ENCODE assay signal across 19 cellular contexts in the genomic region with DNA sequence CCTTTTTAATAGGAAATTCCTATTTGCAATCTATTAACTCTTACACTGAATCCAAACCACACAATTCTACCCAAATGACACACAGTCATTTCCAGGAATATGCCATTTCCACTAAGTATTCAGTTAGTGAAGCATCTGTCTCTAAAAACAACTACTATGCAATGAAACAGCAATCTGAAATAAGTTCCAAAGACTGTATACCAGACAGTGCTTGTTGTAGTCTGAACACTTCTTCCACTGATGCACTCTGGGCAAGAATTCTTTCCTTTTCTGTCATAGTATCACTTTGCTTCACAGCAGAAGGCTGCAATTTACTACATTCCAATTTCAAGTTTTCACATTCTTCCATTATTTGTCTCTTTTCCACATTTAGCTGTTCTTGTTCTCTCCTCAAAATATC. TPM values are rescaled to one million over a fixed set of nuclear protein-coding genes. Genes with fewer than 3 reads are reported as not detected.
DNase-seq lines count a peak whose midpoint lies in the region; ATAC-seq lines count a peak whose summit lies in the region.
"Had no signal": no experiment of that assay in that cellular context is flagged by ENCODE, and none has a peak within 500 bp of the region (broad histone marks: within the 10 kb centered on the region; RNA-seq: fewer than 3 reads in every experiment).

No MANE protein-coding gene starts in this region.

- H3K9ac ChIP-seq in GM23248: no peak overlapping the region
- H3K9ac ChIP-seq: KMS-11 had no signal

- H3K27me3 Mint-ChIP-seq in activated T-cell treated with anti-CD3 and anti-CD28 coated beads, Interleukin-2, amount 50 U/mL, for 24 hours: no peaks in the 10 kb centered on the region
- no peaks in the 10 kb centered on the region for H3K27me3 Mint-ChIP-seq in activated naive CD8-positive, alpha-beta T cell treated with anti-CD3 and anti-CD28 coated beads for 36 hours
- H3K27me3 Mint-ChIP-seq: CD4-positive, CD25-positive, alpha-beta regulatory T cell had no signal

- H3K36me3 Mint-ChIP-seq in activated T-cell treated with anti-CD3 and anti-CD28 coated beads, Interleukin-2, amount 50 U/mL, for 24 hours (ENCODE audit: low read depth): peaks cover 74% of the 10 kb centered on the region
- H3K36me3 Mint-ChIP-seq in activated naive CD8-positive, alpha-beta T cell treated with anti-CD3 and anti-CD28 coated beads for 36 hours: peaks cover 22% of the 10 kb centered on the region
- H3K36me3 Mint-ChIP-seq in stimulated activated effector memory CD8-positive, alpha-beta T cell treated with anti-CD3 and anti-CD28 coated beads, Interleukin-12 subunit alpha, Interleukin-12 subunit beta, amount 100 ng/mL, for 72 hours: peaks cover 98% of the 10 kb centered on the region

- no peaks in the 10 kb centered on the region for H3K9me2 ChIP-seq in GM23248 (ENCODE audit: insufficient read depth)

- no peaks in the 10 kb centered on the region for H3K27me3 ChIP-seq in GM23248 (replicated peaks; ENCODE audit: insufficient read depth)
- H3K27me3 ChIP-seq in effector memory CD4-positive, alpha-beta T cell (replicated peaks; ENCODE audit: control insufficient read depth, insufficient read depth, low read length, poor library complexity, severe bottlenecking): no peaks in the 10 kb centered on the region
- H3K27me3 ChIP-seq: BE2C had no signal

- H3K9me3 ChIP-seq in GM23248 (ENCODE audit: low read depth): no peaks in the 10 kb centered on the region
- no peaks in the 10 kb centered on the region for H3K9me3 ChIP-seq in effector memory CD4-positive, alpha-beta T cell (ENCODE audit: control insufficient read depth, low read length)
- H3K9me3 ChIP-seq: BE2C had no signal

- H3F3A ChIP-seq in GM23248 (ENCODE audit: insufficient read depth): no peaks in the 10 kb centered on the region

- H3K4me3 Mint-ChIP-seq in activated T-cell treated with anti-CD3 and anti-CD28 coated beads, Interleukin-2, amount 50 U/mL, for 24 hours: no peak overlapping the region
- no peak overlapping the region for H3K4me3 Mint-ChIP-seq in activated naive CD8-positive, alpha-beta T cell treated with anti-CD3 and anti-CD28 coated beads for 36 hours
- H3K4me3 Mint-ChIP-seq in stimulated activated effector memory CD8-positive, alpha-beta T cell treated with anti-CD3 and anti-CD28 coated beads, Interleukin-12 subunit alpha, Interleukin-12 subunit beta, amount 100 ng/mL, for 72 hours: no peak overlapping the region
- H3K4me3 Mint-ChIP-seq: CD4-positive, CD25-positive, alpha-beta regulatory T cell had no signal

- H2AFZ ChIP-seq in GM23248: no peak overlapping the region
- H2AFZ ChIP-seq: PC-9 had no signal

- H3K27ac Mint-ChIP-seq in activated T-cell treated with anti-CD3 and anti-CD28 coated beads, Interleukin-2, amount 50 U/mL, for 24 hours: peak overlapping the region; percentile 72
- H3K27ac Mint-ChIP-seq in activated naive CD8-positive, alpha-beta T cell treated with anti-CD3 and anti-CD28 coated beads for 36 hours: peak overlapping the region; percentile 81
- H3K27ac Mint-ChIP-seq in stimulated activated effector memory CD8-positive, alpha-beta T cell treated with anti-CD3 and anti-CD28 coated beads, Interleukin-12 subunit alpha, Interleukin-12 subunit beta, amount 100 ng/mL, for 72 hours: peak overlapping the region; percentile 54

- H3K4me1 ChIP-seq in GM23248 (ENCODE audit: insufficient read depth): no peaks in the 10 kb centered on the region
- no peaks in the 10 kb centered on the region for H3K4me1 ChIP-seq in effector memory CD4-positive, alpha-beta T cell (ENCODE audit: control insufficient read depth, insufficient read depth, low read length, poor library complexity, severe bottlenecking)
- H3K4me1 ChIP-seq: BE2C had no signal

- no peak overlapping the region for H3K4me2 ChIP-seq in GM23248 (ENCODE audit: unreplicated experiment)
- H3K4me2 ChIP-seq: KMS-11, PC-9 had no signal

- in situ Hi-C loops in GM23248 (cut with MboI): no loop called here

- peak; percentile 49 for ATAC-seq in stimulated activated effector memory CD8-positive, alpha-beta T cell treated with anti-CD3 and anti-CD28 coated beads, Interleukin-12 subunit alpha, Interleukin-12 subunit beta, amount 100 ng/mL, for 72 hours

- peaks cover 24% of the 10 kb centered on the region for H3K79me2 ChIP-seq in GM23248 (ENCODE audit: insufficient read depth)

- H4K20me1 ChIP-seq in GM23248 (ENCODE audit: insufficient read depth): no peaks in the 10 kb centered on the region

- H3K4me1 Mint-ChIP-seq in activated T-cell treated with anti-CD3 and anti-CD28 coated beads, Interleukin-2, amount 50 U/mL, for 24 hours (ENCODE audit: low read depth): peaks cover 27% of the 10 kb centered on the region
- peaks cover 14% of the 10 kb centered on the region for H3K4me1 Mint-ChIP-seq in activated naive CD8-positive, alpha-beta T cell treated with anti-CD3 and anti-CD28 coated beads for 36 hours
- peaks cover 22% of the 10 kb centered on the region for H3K4me1 Mint-ChIP-seq in stimulated activated effector memory CD8-positive, alpha-beta T cell treated with anti-CD3 and anti-CD28 coated beads, Interleukin-12 subunit alpha, Interleukin-12 subunit beta, amount 100 ng/mL, for 72 hours

- H3K27ac ChIP-seq in GM23248: no peak overlapping the region
- H3K27ac ChIP-seq in effector memory CD4-positive, alpha-beta T cell (ENCODE audit: insufficient read depth, low read length, poor library complexity, severe bottlenecking): no peak overlapping the region
- H3K27ac ChIP-seq: KMS-11, PC-9, RWPE1 had no signal

- DNase-seq in activated T-cell treated with anti-CD3 and anti-CD28 coated beads, Interleukin-2, amount 50 U/mL, for 24 hours: no peak
- DNase-seq in activated T-cell treated with anti-CD3 and anti-CD28 coated beads for 4 hours (no peak), GM23248 (peak; percentile 14), NCI-H446 treated with DMSO at 0.1 percent for 48 hours (lab: John Stamatoyannopoulos, UW) (no peak)
- DNase-seq in activated naive CD8-positive, alpha-beta T cell treated with anti-CD3 and anti-CD28 coated beads for 36 hours: no peak
- DNase-seq in stimulated activated effector memory CD8-positive, alpha-beta T cell treated with anti-CD3 and anti-CD28 coated beads, Interleukin-12 subunit alpha, Interleukin-12 subunit beta, amount 100 ng/mL, for 72 hours (ENCODE audit: low spot score in 2 of 2): no peak
- no peak for DNase-seq in effector memory CD4-positive, alpha-beta T cell
- DNase-seq: BE2C; CD4-positive, CD25-positive, alpha-beta regulatory T cell; COR-L47; GDM1; HCEC 1CT; NCI-H1694 treated with DMSO at 0.1 percent for 48 hours; NCI-H510A treated with DMSO at 0.1 percent for 48 hours; NCI-H82; PC-9; SIG-M5 had no signal

- no peaks in the 10 kb centered on the region for H3K9me3 Mint-ChIP-seq in activated T-cell treated with anti-CD3 and anti-CD28 coated beads, Interleukin-2, amount 50 U/mL, for 24 hours
- H3K9me3 Mint-ChIP-seq in activated naive CD8-positive, alpha-beta T cell treated with anti-CD3 and anti-CD28 coated beads for 36 hours: no peaks in the 10 kb centered on the region
- H3K9me3 Mint-ChIP-seq in stimulated activated effector memory CD8-positive, alpha-beta T cell treated with anti-CD3 and anti-CD28 coated beads, Interleukin-12 subunit alpha, Interleukin-12 subunit beta, amount 100 ng/mL, for 72 hours: no peaks in the 10 kb centered on the region

- no peak overlapping the region for H3K4me3 ChIP-seq in GM23248
- H3K4me3 ChIP-seq in effector memory CD4-positive, alpha-beta T cell (ENCODE audit: insufficient read depth, low read depth, low read length, poor library complexity, severe bottlenecking): no peak overlapping the region
- H3K4me3 ChIP-seq: PC-9 had no signal

- H3K36me3 ChIP-seq in GM23248 (ENCODE audit: low read depth): peaks cover 50% of the 10 kb centered on the region
- H3K36me3 ChIP-seq in effector memory CD4-positive, alpha-beta T cell (ENCODE audit: control insufficient read depth, insufficient read depth, low read length): peaks cover 39% of the 10 kb centered on the region

RNA-seq across cellular contexts. Expression of a gene that starts 25.8 kb away (rescaled TPM):
- total RNA-seq in GM23248 (2014; rRNA removed; shearing (Covaris generic)): 24.1 and 27.4 TPM in 2 replicates
- 65.4 and 69.5 TPM in 2 replicates for polyA plus RNA-seq in GM23248 (2016; fragmentation: Nextera tagmentation; extraction: Ambion mirVana)
- total RNA-seq in activated naive CD8-positive, alpha-beta T cell treated with anti-CD3 and anti-CD28 coated beads for 36 hours: 10 to 100 TPM; 29.9 to 30.0 TPM
